33 cellular contexts compared by ENCODE assay signal in the genomic region with DNA sequence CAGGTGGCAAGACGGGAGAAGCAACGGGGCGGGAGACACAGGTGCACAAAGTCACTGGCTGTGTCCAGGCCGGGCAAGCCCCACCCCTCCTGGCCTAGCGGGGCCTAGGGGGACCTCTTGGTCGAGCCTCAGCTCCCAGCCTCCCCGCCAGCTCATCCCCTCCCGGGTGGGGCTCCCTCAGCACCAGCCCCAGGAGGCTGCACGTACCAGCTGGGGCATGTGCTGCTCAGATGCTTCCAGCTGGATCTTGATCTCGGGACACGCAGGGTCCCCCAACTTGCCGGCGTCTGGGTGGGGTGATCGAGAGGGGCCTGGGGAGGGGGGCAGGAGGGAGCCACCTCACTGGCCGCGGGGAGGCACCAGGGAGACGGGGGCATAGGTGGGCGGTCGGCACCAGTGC.
"Had no signal": no experiment of that assay in that cellular context is flagged by ENCODE, and none has a peak within 500 bp of the region (broad histone marks: within the 10 kb centered on the region; RNA-seq: fewer than 3 reads in every experiment).

No MANE protein-coding gene starts in this region.

- H3K27ac ChIP-seq: brain microvascular endothelial cell, coronary artery, esophagus muscularis mucosa, foreskin keratinocyte, gastrocnemius medialis, heart left ventricle, WERI-Rb-1 had no signal

- H3K27me3 Mint-ChIP-seq: activated CD8-positive, alpha-beta memory T cell treated with anti-CD3 and anti-CD28 coated beads, Interleukin-2, amount 10 ng/mL, durations not matched to agents 7 days and 5 days; activated CD8-positive, alpha-beta T cell treated with anti-CD3 and anti-CD28 coated beads for 36 hours; activated naive CD4-positive, alpha-beta T cell treated with anti-CD3 and anti-CD28 coated beads, Interleukin-2, amount 10 ng/mL, durations not matched to agents 7 days and 5 days had no signal

- H3K4me3 Mint-ChIP-seq: activated B cell treated with CpG ODN at 0.5 μM for 24 hours; activated CD8-positive, alpha-beta memory T cell treated with anti-CD3 and anti-CD28 coated beads, Interleukin-2, amount 10 ng/mL, durations not matched to agents 7 days and 5 days; activated CD8-positive, alpha-beta T cell treated with anti-CD3 and anti-CD28 coated beads for 36 hours; activated naive CD4-positive, alpha-beta T cell treated with anti-CD3 and anti-CD28 coated beads, Interleukin-2, amount 10 ng/mL, durations not matched to agents 7 days and 5 days; activated T-cell treated with anti-CD3 and anti-CD28 coated beads, Interleukin-2, amount 50 U/mL, for 72 hours; central memory CD8-positive, alpha-beta T cell; dendritic cell treated with granulocyte-macrophage colony-stimulating factor and Interleukin-4, amounts not matched to agents 40 ng/mL and 50 ng/mL, for 4 days; T-helper 17 cell; T-helper 2 cell treated with Interferon-gamma antibody and Interleukin-4, amounts not matched to agents 5 μg/mL and 100 μg/mL, for 36 hours had no signal

- H3K9me3 Mint-ChIP-seq: activated B cell treated with CpG ODN at 0.5 μM for 24 hours; activated CD8-positive, alpha-beta T cell treated with anti-CD3 and anti-CD28 coated beads for 36 hours; activated naive CD4-positive, alpha-beta T cell treated with anti-CD3 and anti-CD28 coated beads, Interleukin-2, amount 10 ng/mL, durations not matched to agents 7 days and 5 days; activated naive CD4-positive, alpha-beta T cell treated with anti-CD3 and anti-CD28 coated beads, Interleukin-2, amount 50 U/mL, for 72 hours; activated T-cell treated with anti-CD3 and anti-CD28 coated beads, Interleukin-2, amount 50 U/mL, for 72 hours; central memory CD8-positive, alpha-beta T cell; dendritic cell treated with granulocyte-macrophage colony-stimulating factor and Interleukin-4, amounts not matched to agents 40 ng/mL and 50 ng/mL, for 4 days; T-helper 2 cell treated with Interferon-gamma antibody and Interleukin-4, amounts not matched to agents 5 μg/mL and 100 μg/mL, for 36 hours had no signal

- H3K36me3 Mint-ChIP-seq: activated CD8-positive, alpha-beta memory T cell treated with anti-CD3 and anti-CD28 coated beads, Interleukin-2, amount 10 ng/mL, durations not matched to agents 7 days and 5 days; activated naive CD4-positive, alpha-beta T cell treated with anti-CD3 and anti-CD28 coated beads, Interleukin-2, amount 10 ng/mL, durations not matched to agents 7 days and 5 days; activated naive CD4-positive, alpha-beta T cell treated with anti-CD3 and anti-CD28 coated beads, Interleukin-2, amount 50 U/mL, for 72 hours had no signal

- H3K4me1 ChIP-seq: esophagus muscularis mucosa, foreskin keratinocyte, gastrocnemius medialis, heart left ventricle had no signal

- H3K27me3 ChIP-seq: dorsolateral prefrontal cortex had no signal

- ATAC-seq: activated CD4-positive, CD25-positive, alpha-beta regulatory T cell treated with anti-CD3 and anti-CD28 coated beads, Interleukin-2, amount 50 U/mL, for 24 hours; activated CD8-positive, alpha-beta memory T cell treated with anti-CD3 and anti-CD28 coated beads, Interleukin-2, amount 10 ng/mL, durations not matched to agents 7 days and 5 days; activated CD8-positive, alpha-beta T cell treated with anti-CD3 and anti-CD28 coated beads for 36 hours; activated naive CD4-positive, alpha-beta T cell treated with anti-CD3 and anti-CD28 coated beads, Interleukin-2, amount 50 U/mL, for 72 hours; activated T-cell treated with anti-CD3 and anti-CD28 coated beads, Interleukin-2, amount 50 U/mL, for 72 hours; foreskin keratinocyte; gastrocnemius medialis; heart left ventricle; T-helper 17 cell had no signal

- H3K36me3 ChIP-seq: brain microvascular endothelial cell, esophagus muscularis mucosa, gastrocnemius medialis, heart left ventricle had no signal

- H3K9me3 ChIP-seq: esophagus muscularis mucosa, gastrocnemius medialis, heart left ventricle had no signal

- H3K4me1 Mint-ChIP-seq: activated B cell treated with CpG ODN at 0.5 μM for 24 hours; activated CD8-positive, alpha-beta memory T cell treated with anti-CD3 and anti-CD28 coated beads, Interleukin-2, amount 10 ng/mL, durations not matched to agents 7 days and 5 days; activated naive CD4-positive, alpha-beta T cell treated with anti-CD3 and anti-CD28 coated beads, Interleukin-2, amount 10 ng/mL, durations not matched to agents 7 days and 5 days; central memory CD8-positive, alpha-beta T cell had no signal

- H3K27ac Mint-ChIP-seq: activated B cell treated with CpG ODN at 0.5 μM for 24 hours; activated CD8-positive, alpha-beta memory T cell treated with anti-CD3 and anti-CD28 coated beads, Interleukin-2, amount 10 ng/mL, durations not matched to agents 7 days and 5 days; activated CD8-positive, alpha-beta T cell treated with anti-CD3 and anti-CD28 coated beads for 36 hours; activated naive CD4-positive, alpha-beta T cell treated with anti-CD3 and anti-CD28 coated beads, Interleukin-2, amount 10 ng/mL, durations not matched to agents 7 days and 5 days; activated T-cell treated with anti-CD3 and anti-CD28 coated beads, Interleukin-2, amount 50 U/mL, for 72 hours; dendritic cell treated with granulocyte-macrophage colony-stimulating factor and Interleukin-4, amounts not matched to agents 40 ng/mL and 50 ng/mL, for 4 days; T-helper 17 cell; T-helper 2 cell treated with Interferon-gamma antibody and Interleukin-4, amounts not matched to agents 5 μg/mL and 100 μg/mL, for 36 hours had no signal

- DNase-seq: activated B cell treated with CpG ODN at 0.5 μM for 24 hours; activated CD4-positive, alpha-beta T cell treated with anti-CD3 and anti-CD28 coated beads for 48 hours; activated CD4-positive, alpha-beta T cell treated with anti-CD3 and anti-CD28 coated beads, Interleukin-2, amount 50 U/mL, for 1 hour; activated CD4-positive, alpha-beta T cell treated with anti-CD3 and anti-CD28 coated beads, Interleukin-2, amount 50 U/mL, for 48 hours; activated CD8-positive, alpha-beta memory T cell treated with anti-CD3 and anti-CD28 coated beads, Interleukin-2, amount 10 ng/mL, durations not matched to agents 7 days and 5 days; activated CD8-positive, alpha-beta memory T cell treated with anti-CD3 and anti-CD28 coated beads, Interleukin-2, amount 50 U/mL, for 4 hours; activated CD8-positive, alpha-beta T cell treated with anti-CD3 and anti-CD28 coated beads for 36 hours; activated gamma-delta T cell; activated naive CD4-positive, alpha-beta T cell; activated naive CD4-positive, alpha-beta T cell treated with anti-CD3 and anti-CD28 coated beads, Interleukin-2, amount 10 ng/mL, durations not matched to agents 7 days and 5 days; activated T-cell treated with anti-CD3 and anti-CD28 coated beads, Interleukin-2, amount 50 U/mL, for 1 hour; activated T-cell treated with anti-CD3 and anti-CD28 coated beads, Interleukin-2, amount 50 U/mL, for 72 hours; amniotic stem cell; anterior cingulate cortex; brain microvascular endothelial cell; dorsolateral prefrontal cortex; effector memory CD4-positive, alpha-beta T cell; erythroblast; foreskin keratinocyte; gastrocnemius medialis; glutamatergic neuron; heart left ventricle; T-helper 1 cell; T-helper 17 cell; T1000; WERI-Rb-1 had no signal

- H3K4me3 ChIP-seq: coronary artery, dorsolateral prefrontal cortex, esophagus muscularis mucosa, gastrocnemius medialis, heart left ventricle had no signal
